In the genomic region with DNA sequence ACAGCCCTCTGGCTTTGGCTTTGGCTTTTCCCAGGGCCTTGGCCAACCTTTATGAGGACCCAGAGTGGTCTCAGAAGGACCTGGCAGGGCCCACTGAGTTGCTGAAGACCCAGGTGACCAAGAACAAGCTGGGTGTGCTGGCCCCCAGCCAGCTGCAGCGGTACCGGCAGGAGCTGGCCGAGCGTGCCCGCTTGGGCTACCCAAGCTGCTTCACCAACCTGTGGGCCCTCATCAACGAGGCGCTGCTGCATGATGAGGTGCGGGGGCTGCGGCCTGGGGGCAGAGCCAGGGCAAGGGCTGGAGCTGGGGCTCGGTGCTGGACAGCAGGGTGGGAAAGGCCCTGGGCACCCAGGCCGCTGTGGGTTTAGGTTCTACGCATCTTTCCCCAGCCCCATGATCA, we compare ENCODE assay signal across 37 cellular contexts.
"Had no signal": no experiment of that assay in that cellular context is flagged by ENCODE, and none has a peak within 500 bp of the region (broad histone marks: within the 10 kb centered on the region; RNA-seq: fewer than 3 reads in every experiment).

No MANE protein-coding gene starts in this region.

- H3K27me3 Mint-ChIP-seq: activated B cell treated with CpG ODN at 0.5 μM for 24 hours; activated CD4-positive, alpha-beta memory T cell treated with anti-CD3 and anti-CD28 coated beads for 36 hours; activated CD4-positive, alpha-beta T cell treated with anti-CD3 and anti-CD28 coated beads, Interleukin-2, amount 10 ng/mL, durations not matched to agents 24 days and 14 days; activated CD8-positive, alpha-beta T cell treated with anti-CD3 and anti-CD28 coated beads for 36 hours; activated naive CD8-positive, alpha-beta T cell treated with anti-CD3 and anti-CD28 coated beads for 36 hours; activated T-helper 17 cell treated with anti-CD3 and anti-CD28 coated beads, Interleukin-2, amount 50 U/mL, for 72 hours had no signal

- H3K27ac Mint-ChIP-seq: activated B cell treated with CpG ODN at 0.5 μM for 24 hours; activated CD4-positive, alpha-beta memory T cell treated with anti-CD3 and anti-CD28 coated beads for 36 hours; activated CD4-positive, alpha-beta T cell treated with anti-CD3 and anti-CD28 coated beads, Interleukin-2, amount 10 ng/mL, durations not matched to agents 24 days and 14 days; activated CD8-positive, alpha-beta T cell treated with anti-CD3 and anti-CD28 coated beads for 36 hours; activated naive CD4-positive, alpha-beta T cell treated with anti-CD3 and anti-CD28 coated beads for 36 hours; activated naive CD8-positive, alpha-beta T cell treated with anti-CD3 and anti-CD28 coated beads for 36 hours; activated T-cell treated with anti-CD3 and anti-CD28 coated beads, Interleukin-2, amount 50 U/mL, for 72 hours; activated T-helper 1 cell treated with anti-CD3 and anti-CD28 coated beads, Interleukin-12 subunit alpha, Interleukin-12 subunit beta, Interleukin-2, Interleukin-4 antibody, amounts not matched to agents 30 ng/mL and 10 ng/mL and 1 ng/mL, durations not matched to agents 14 hours and 24 hours and 36 hours; activated T-helper 17 cell treated with anti-CD3 and anti-CD28 coated beads, Interleukin-2, amount 50 U/mL, for 72 hours; T-helper 2 cell treated with Interferon-gamma antibody and Interleukin-4, amounts not matched to agents 5 μg/mL and 100 μg/mL, for 36 hours had no signal

- H3K4me3 ChIP-seq: adrenal gland, body of pancreas, breast epithelium had no signal

- H3K4me1 ChIP-seq: adrenal gland had no signal

- H3K9me3 ChIP-seq: adrenal gland, body of pancreas, breast epithelium had no signal

- H3K27ac ChIP-seq: adrenal gland, body of pancreas, brain microvascular endothelial cell, breast epithelium, VCaP had no signal

- H3K36me3 Mint-ChIP-seq: activated naive CD4-positive, alpha-beta T cell treated with anti-CD3 and anti-CD28 coated beads, Interleukin-2, amount 50 U/mL, for 72 hours; activated naive CD8-positive, alpha-beta T cell treated with anti-CD3 and anti-CD28 coated beads for 36 hours had no signal

- H3K9me3 Mint-ChIP-seq: activated B cell treated with CpG ODN at 0.5 μM for 24 hours; activated CD4-positive, alpha-beta memory T cell treated with anti-CD3 and anti-CD28 coated beads for 36 hours; activated CD4-positive, alpha-beta T cell treated with anti-CD3 and anti-CD28 coated beads, Interleukin-2, amount 10 ng/mL, durations not matched to agents 24 days and 14 days; activated CD8-positive, alpha-beta T cell treated with anti-CD3 and anti-CD28 coated beads for 36 hours; activated naive CD4-positive, alpha-beta T cell treated with anti-CD3 and anti-CD28 coated beads for 36 hours; activated naive CD4-positive, alpha-beta T cell treated with anti-CD3 and anti-CD28 coated beads, Interleukin-2, amount 50 U/mL, for 72 hours; activated naive CD8-positive, alpha-beta T cell treated with anti-CD3 and anti-CD28 coated beads for 36 hours; activated T-cell treated with anti-CD3 and anti-CD28 coated beads, Interleukin-2, amount 50 U/mL, for 4 hours; activated T-cell treated with anti-CD3 and anti-CD28 coated beads, Interleukin-2, amount 50 U/mL, for 72 hours; activated T-helper 1 cell treated with anti-CD3 and anti-CD28 coated beads, Interleukin-12 subunit alpha, Interleukin-12 subunit beta, Interleukin-2, Interleukin-4 antibody, amounts not matched to agents 30 ng/mL and 10 ng/mL and 1 ng/mL, durations not matched to agents 14 hours and 24 hours and 36 hours; activated T-helper 17 cell treated with anti-CD3 and anti-CD28 coated beads, Interleukin-2, amount 50 U/mL, for 72 hours; T-helper 1 cell treated with Interleukin-12 subunit alpha and Interleukin-12 subunit beta and Interleukin-4 antibody, amounts not matched to agents 30 μg/mL and 1 μg/mL, for 36 hours; T-helper 2 cell treated with Interferon-gamma antibody and Interleukin-4, amounts not matched to agents 5 μg/mL and 100 μg/mL, for 36 hours had no signal

- DNase-seq: activated B cell treated with CpG ODN at 0.5 μM for 24 hours; activated CD4-positive, alpha-beta memory T cell treated with anti-CD3 and anti-CD28 coated beads for 36 hours; activated CD4-positive, alpha-beta T cell treated with anti-CD3 and anti-CD28 coated beads for 4 hours; activated CD4-positive, alpha-beta T cell treated with anti-CD3 and anti-CD28 coated beads, Interleukin-2, amount 10 ng/mL, durations not matched to agents 24 days and 14 days; activated CD4-positive, alpha-beta T cell treated with anti-CD3 and anti-CD28 coated beads, Interleukin-2, amount 50 U/mL, for 1 hour; activated CD4-positive, alpha-beta T cell treated with anti-CD3 and anti-CD28 coated beads, Interleukin-2, amount 50 U/mL, for 4 hours; activated CD4-positive, CD25-positive, alpha-beta regulatory T cell treated with anti-CD3 and anti-CD28 coated beads, Interleukin-2, amount 50 U/mL, for 72 hours; activated CD8-positive, alpha-beta memory T cell treated with anti-CD3 and anti-CD28 coated beads, Interleukin-2, amount 50 U/mL, for 4 hours; activated CD8-positive, alpha-beta T cell treated with anti-CD3 and anti-CD28 coated beads for 36 hours; activated effector memory CD4-positive, alpha-beta T cell treated with anti-CD3 and anti-CD28 coated beads, Interleukin-2, amount 50 U/mL, for 16 hours; activated gamma-delta T cell treated with Interleukin-2 at 50 U/mL for 16 hours; activated naive CD4-positive, alpha-beta T cell; activated naive CD4-positive, alpha-beta T cell treated with anti-CD3 and anti-CD28 coated beads for 36 hours; activated naive CD4-positive, alpha-beta T cell treated with anti-CD3 and anti-CD28 coated beads, Interleukin-2, amount 50 U/mL, for 16 hours; activated naive CD8-positive, alpha-beta T cell treated with anti-CD3 and anti-CD28 coated beads for 36 hours; activated T-cell treated with anti-CD3 and anti-CD28 coated beads for 4 hours; activated T-cell treated with anti-CD3 and anti-CD28 coated beads, Interleukin-2, amount 50 U/mL, for 1 hour; activated T-cell treated with anti-CD3 and anti-CD28 coated beads, Interleukin-2, amount 50 U/mL, for 4 hours; activated T-cell treated with anti-CD3 and anti-CD28 coated beads, Interleukin-2, amount 50 U/mL, for 72 hours; adrenal gland; amniotic stem cell; aorta; body of pancreas; brain microvascular endothelial cell; central memory CD4-positive, alpha-beta T cell; T-helper 1 cell; T-helper 2 cell; T-helper 9 cell had no signal

- H3K4me1 Mint-ChIP-seq: activated B cell treated with CpG ODN at 0.5 μM for 24 hours; activated naive CD8-positive, alpha-beta T cell treated with anti-CD3 and anti-CD28 coated beads for 36 hours had no signal

- ATAC-seq: activated CD8-positive, alpha-beta T cell treated with anti-CD3 and anti-CD28 coated beads for 36 hours; activated naive CD4-positive, alpha-beta T cell treated with anti-CD3 and anti-CD28 coated beads, Interleukin-2, amount 50 U/mL, for 72 hours; activated T-cell treated with anti-CD3 and anti-CD28 coated beads, Interleukin-2, amount 50 U/mL, for 4 hours; activated T-cell treated with anti-CD3 and anti-CD28 coated beads, Interleukin-2, amount 50 U/mL, for 72 hours; activated T-helper 17 cell treated with anti-CD3 and anti-CD28 coated beads, Interleukin-2, amount 50 U/mL, for 72 hours; body of pancreas had no signal

- FAIRE-seq: astrocyte, TTC549 had no signal

- H3K4me3 Mint-ChIP-seq: activated B cell treated with CpG ODN at 0.5 μM for 24 hours; activated CD4-positive, alpha-beta memory T cell treated with anti-CD3 and anti-CD28 coated beads for 36 hours; activated CD4-positive, alpha-beta T cell treated with anti-CD3 and anti-CD28 coated beads, Interleukin-2, amount 10 ng/mL, durations not matched to agents 24 days and 14 days; activated CD8-positive, alpha-beta T cell treated with anti-CD3 and anti-CD28 coated beads for 36 hours; activated naive CD4-positive, alpha-beta T cell treated with anti-CD3 and anti-CD28 coated beads for 36 hours; activated naive CD8-positive, alpha-beta T cell treated with anti-CD3 and anti-CD28 coated beads for 36 hours; activated T-cell treated with anti-CD3 and anti-CD28 coated beads, Interleukin-2, amount 50 U/mL, for 4 hours; activated T-cell treated with anti-CD3 and anti-CD28 coated beads, Interleukin-2, amount 50 U/mL, for 72 hours; activated T-helper 1 cell treated with anti-CD3 and anti-CD28 coated beads, Interleukin-12 subunit alpha, Interleukin-12 subunit beta, Interleukin-2, Interleukin-4 antibody, amounts not matched to agents 30 ng/mL and 10 ng/mL and 1 ng/mL, durations not matched to agents 14 hours and 24 hours and 36 hours; activated T-helper 17 cell treated with anti-CD3 and anti-CD28 coated beads, Interleukin-2, amount 50 U/mL, for 72 hours; T-helper 1 cell treated with Interleukin-12 subunit alpha and Interleukin-12 subunit beta and Interleukin-4 antibody, amounts not matched to agents 30 μg/mL and 1 μg/mL, for 36 hours; T-helper 2 cell treated with Interferon-gamma antibody and Interleukin-4, amounts not matched to agents 5 μg/mL and 100 μg/mL, for 36 hours had no signal

- H3K27me3 ChIP-seq: adrenal gland, body of pancreas, brain microvascular endothelial cell, breast epithelium had no signal
